14 cellular contexts compared by ENCODE assay signal in the genomic region with DNA sequence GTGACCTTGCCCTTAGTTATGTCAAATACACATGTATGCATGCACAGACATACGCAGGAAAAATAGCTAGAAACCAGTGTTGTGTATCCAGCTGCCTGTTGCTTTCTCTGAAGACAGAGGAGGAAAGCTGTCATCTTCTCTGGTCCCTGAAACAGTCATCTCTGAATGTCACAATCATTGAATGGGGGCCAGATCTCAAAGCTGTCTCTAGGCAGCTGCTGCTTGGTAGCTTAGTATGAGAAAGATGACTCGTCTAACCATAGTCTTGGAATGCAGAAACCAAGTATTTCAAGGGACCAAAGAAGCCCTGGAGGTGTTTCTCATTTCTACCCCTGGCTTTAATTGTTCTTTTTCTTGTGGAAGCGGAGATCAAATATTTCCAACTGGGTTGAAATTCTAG. TPM values are rescaled to one million over a fixed set of nuclear protein-coding genes. Genes with fewer than 3 reads are reported as not detected.
"Had no signal": no experiment of that assay in that cellular context is flagged by ENCODE, and none has a peak within 500 bp of the region (broad histone marks: within the 10 kb centered on the region; RNA-seq: fewer than 3 reads in every experiment).

No MANE protein-coding gene starts in this region.

- H3K27ac Mint-ChIP-seq: activated CD4-positive, alpha-beta T cell treated with anti-CD3 and anti-CD28 coated beads, Interleukin-2, amount 10 ng/mL, durations not matched to agents 7 days and 5 days; neural progenitor cell; stimulated activated naive CD8-positive, alpha-beta T cell treated with anti-CD3 and anti-CD28 coated beads, Interleukin-15, amount 100 ng/mL, for 72 hours; WTC11 had no signal

- H3K4me3 Mint-ChIP-seq: activated CD4-positive, alpha-beta T cell treated with anti-CD3 and anti-CD28 coated beads, Interleukin-2, amount 10 ng/mL, durations not matched to agents 7 days and 5 days; neural progenitor cell; stimulated activated naive CD8-positive, alpha-beta T cell treated with anti-CD3 and anti-CD28 coated beads, Interleukin-15, amount 100 ng/mL, for 72 hours; WTC11 had no signal

- H3K9me3 Mint-ChIP-seq: activated CD4-positive, alpha-beta T cell treated with anti-CD3 and anti-CD28 coated beads, Interleukin-2, amount 10 ng/mL, durations not matched to agents 7 days and 5 days; activated naive CD4-positive, alpha-beta T cell treated with anti-CD3 and anti-CD28 coated beads, Interleukin-2, amount 50 U/mL, for 72 hours; neural progenitor cell; stimulated activated naive CD8-positive, alpha-beta T cell treated with anti-CD3 and anti-CD28 coated beads, Interleukin-15, amount 100 ng/mL, for 72 hours; WTC11 had no signal

- DNase-seq: activated CD4-positive, alpha-beta T cell treated with anti-CD3 and anti-CD28 coated beads, Interleukin-2, amount 10 ng/mL, durations not matched to agents 7 days and 5 days; amygdala; kidney glomerular epithelial cell; midbrain; pancreas; stimulated activated CD4-positive, alpha-beta T cell treated with anti-CD3 and anti-CD28 coated beads, Interleukin-15, amount 100 ng/mL, for 24 hours; stimulated activated CD4-positive, alpha-beta T cell treated with anti-CD3 and anti-CD28 coated beads, Interleukin-4, amount 100 ng/mL, for 4 hours; stimulated activated naive CD8-positive, alpha-beta T cell treated with anti-CD3 and anti-CD28 coated beads, Interleukin-15, amount 100 ng/mL, for 72 hours; T-helper 1 cell had no signal

- H3K4me1 Mint-ChIP-seq: activated CD4-positive, alpha-beta T cell treated with anti-CD3 and anti-CD28 coated beads, Interleukin-2, amount 10 ng/mL, durations not matched to agents 7 days and 5 days had no signal

- H3K4me3 ChIP-seq: neural progenitor cell, pancreas, thoracic aorta had no signal

- FAIRE-seq: pancreas had no signal

- H3K36me3 Mint-ChIP-seq: activated naive CD4-positive, alpha-beta T cell treated with anti-CD3 and anti-CD28 coated beads, Interleukin-2, amount 50 U/mL, for 72 hours; WTC11 had no signal

RNA-seq across cellular contexts. Expression of a gene that starts 4.0 kb away (rescaled TPM):
- total RNA-seq: activated CD4-positive, alpha-beta T cell treated with anti-CD3 and anti-CD28 coated beads, Interleukin-2, amount 10 ng/mL, durations not matched to agents 7 days and 5 days; activated CD8-positive, alpha-beta memory T cell treated with anti-CD3 and anti-CD28 coated beads for 36 hours; activated naive CD4-positive, alpha-beta T cell treated with anti-CD3 and anti-CD28 coated beads, Interleukin-2, amount 50 U/mL, for 72 hours had no signal
